Comparison of ENCODE assay signal across 8 cellular contexts in the genomic region with DNA sequence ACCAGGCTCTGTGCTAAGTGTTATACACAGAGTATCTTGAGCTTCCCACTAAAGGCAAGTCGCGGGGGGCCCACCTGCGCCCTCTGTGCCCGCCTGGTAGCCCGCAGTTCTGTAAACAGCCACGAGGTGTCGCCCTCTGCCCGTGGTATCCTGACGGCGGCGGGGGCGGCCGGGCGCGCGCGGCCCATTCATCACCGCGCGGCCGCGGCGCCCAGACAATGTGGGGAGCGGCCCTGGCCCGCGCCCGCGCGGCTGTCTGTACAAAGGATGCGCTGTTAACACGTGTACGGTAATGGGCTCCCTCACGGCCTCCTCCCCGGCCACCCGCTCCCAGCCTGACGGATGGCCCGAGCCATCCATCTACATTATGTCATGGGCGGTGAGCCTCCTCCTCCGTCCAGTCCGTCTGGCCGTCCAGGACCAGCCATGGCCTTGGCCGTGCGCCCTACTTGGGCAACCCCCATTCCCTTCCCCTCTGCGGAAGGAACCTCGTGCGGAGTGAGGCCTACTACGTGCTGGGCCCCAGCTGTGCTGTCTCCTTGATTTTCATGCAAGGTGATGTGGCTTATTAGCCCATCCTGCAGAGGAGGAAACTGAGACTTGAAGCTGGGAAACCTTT.
DNase-seq lines count a peak whose midpoint lies in the region; ATAC-seq and TF ChIP-seq lines count a peak whose summit lies in the region.

No MANE protein-coding gene starts in this region.

- TF ChIP-seq CTCF in esophagus muscularis mucosa (IDR thresholded peaks at IDR 0.05) = peak; percentile 96 to 98 (median 97)

- H3K4me3 ChIP-seq in esophagus muscularis mucosa = peak overlapping the region; percentile 36 to 56 (median 44)

- WGBS in esophagus muscularis mucosa = 44% methylated on average over 10 of the region's 47 CpGs

- H3K27ac ChIP-seq in esophagus muscularis mucosa (replicated peaks in 1 of 4) = no peak overlapping the region

- H3K36me3 ChIP-seq in esophagus muscularis mucosa = no peaks in the 10 kb centered on the region

- no peaks in the 10 kb centered on the region for H3K4me1 Mint-ChIP-seq in stimulated activated naive CD8-positive, alpha-beta T cell treated with anti-CD3 and anti-CD28 coated beads, Interleukin-15, Interleukin-2, amounts not matched to agents 100 ng/mL and 50 ng/mL, for 24 hours (ENCODE audit: low read depth)

- intact Hi-C loops in esophagus muscularis mucosa (cut with DNase I) = loop anchor here (5.0 kb wide), 2 partner anchors 1046 to 1251 kb away; partner anchors contain the start of gene MN1

- DNase-seq in EH (ENCODE audit: low read depth) (peak; percentile 51), NCI-H1092 (lab: John Stamatoyannopoulos, UW) (peak; percentile 40), esophagus muscularis mucosa (ENCODE audit: extremely low spot score) (no peak), myocyte (ENCODE audit: low read depth) (peak; percentile 20), DMS114 treated with DMSO at 0.1 percent for 48 hours (lab: John Stamatoyannopoulos, UW; ENCODE audit: unreplicated experiment) (no peak)
- DNase-seq in activated CD8-positive, alpha-beta memory T cell treated with anti-CD3 and anti-CD28 coated beads for 48 hours (ENCODE audit: low read depth in 2 of 3, low spot score in 2 of 3) = peak; percentile 10 to 45 (median 34)

- no peaks in the 10 kb centered on the region for H3K36me3 Mint-ChIP-seq in stimulated activated naive CD8-positive, alpha-beta T cell treated with anti-CD3 and anti-CD28 coated beads, Interleukin-15, Interleukin-2, amounts not matched to agents 100 ng/mL and 50 ng/mL, for 24 hours (ENCODE audit: low read depth)

- peak overlapping the region; percentile 49 for H3K4me3 Mint-ChIP-seq in stimulated activated naive CD8-positive, alpha-beta T cell treated with anti-CD3 and anti-CD28 coated beads, Interleukin-15, Interleukin-2, amounts not matched to agents 100 ng/mL and 50 ng/mL, for 24 hours

- no peak for TF ChIP-seq POLR2A in esophagus muscularis mucosa (IDR thresholded peaks at IDR 0.05; ENCODE audit: low read depth)

- no peaks in the 10 kb centered on the region for H3K27me3 Mint-ChIP-seq in stimulated activated naive CD8-positive, alpha-beta T cell treated with anti-CD3 and anti-CD28 coated beads, Interleukin-15, Interleukin-2, amounts not matched to agents 100 ng/mL and 50 ng/mL, for 24 hours

- no peak overlapping the region for H3K27ac Mint-ChIP-seq in stimulated activated naive CD8-positive, alpha-beta T cell treated with anti-CD3 and anti-CD28 coated beads, Interleukin-15, Interleukin-2, amounts not matched to agents 100 ng/mL and 50 ng/mL, for 24 hours

- peaks cover 4 to 9% (median 8%) of the 10 kb centered on the region in 4 donors for H3K4me1 ChIP-seq in esophagus muscularis mucosa

- no peak for TF ChIP-seq EP300 in esophagus muscularis mucosa (IDR thresholded peaks at IDR 0.05)

- H3K9me3 ChIP-seq in esophagus muscularis mucosa = peaks cover 0 to 4% (median 2%) of the 10 kb centered on the region in 4 donors

- ATAC-seq in HG02885 (IDR thresholded peaks at IDR 0.05; ENCODE audit: poor library complexity, unreplicated experiment) = no peak

- H3K27me3 ChIP-seq in esophagus muscularis mucosa = no peaks in the 10 kb centered on the region

- H3K9me3 Mint-ChIP-seq in stimulated activated naive CD8-positive, alpha-beta T cell treated with anti-CD3 and anti-CD28 coated beads, Interleukin-15, Interleukin-2, amounts not matched to agents 100 ng/mL and 50 ng/mL, for 24 hours = no peaks in the 10 kb centered on the region

Comparison
In these comparisons a context has a peak if more than half of its experiments do, and no peak if none do; other contexts are left out.
1. DNase-seq: peak in EH (single experiment), NCI-H1092 (single experiment), activated CD8-positive, alpha-beta memory T cell treated with anti-CD3 and anti-CD28 coated beads for 48 hours (3 of 3) and myocyte (single experiment); none in esophagus muscularis mucosa (single experiment) and DMS114 treated with DMSO at 0.1 percent for 48 hours (single experiment).